1 cellular context compared by ENCODE assay signal in the genomic region with DNA sequence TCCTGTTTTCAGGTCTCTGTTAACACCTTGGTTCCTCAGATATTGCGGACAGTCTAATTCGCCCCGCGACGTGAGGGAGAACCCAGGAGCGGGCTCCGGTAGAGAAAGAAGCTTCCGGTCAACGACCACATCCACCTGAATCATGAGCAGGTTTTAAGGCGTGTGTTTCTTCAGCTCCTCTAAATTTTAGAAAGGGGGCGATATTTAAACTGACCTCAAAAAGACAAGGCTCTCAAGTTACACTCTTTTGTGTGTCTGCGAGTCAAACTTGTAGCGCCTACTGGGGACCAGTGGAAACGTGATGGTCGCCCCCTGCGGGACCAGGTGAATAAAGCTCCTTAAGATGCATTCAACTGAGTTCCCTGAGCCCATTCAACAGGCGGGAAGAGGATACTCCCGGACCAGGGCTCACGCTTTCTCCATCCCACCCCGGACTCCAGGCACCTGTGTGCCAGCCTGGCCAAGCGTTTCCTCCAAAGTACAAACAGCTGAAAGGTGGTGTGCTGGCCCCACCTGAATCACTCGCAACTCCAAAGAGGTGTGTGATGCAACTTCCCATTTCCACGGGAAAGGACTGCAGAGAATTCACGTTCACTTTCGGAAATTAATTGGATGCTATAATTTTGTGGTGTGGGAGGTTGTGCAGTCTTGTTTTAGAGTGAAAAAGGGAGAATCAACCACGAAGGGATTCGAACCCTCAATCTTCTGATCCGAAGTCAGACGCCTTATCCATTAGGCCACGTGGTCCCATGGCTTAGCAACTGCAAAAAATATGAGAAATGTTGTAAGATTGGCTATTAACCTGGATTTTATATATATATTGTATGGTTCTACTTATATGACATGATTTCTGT.
TF ChIP-seq lines count a peak whose summit lies in the region.

No MANE protein-coding gene starts in this region.

TF ChIP-seq in GM12878, 131 proteins besides CTCF, POLR2A, EP300 and RAD21 (continued from another document and continues in another):
- no peak for TF ChIP-seq TCF7 (IDR thresholded peaks at IDR 0.05; ENCODE audit: borderline replicate concordance)
- TF ChIP-seq SREBF2 (IDR thresholded peaks at IDR 0.05; ENCODE audit: low read length) = peak; percentile 89
- TF ChIP-seq SREBF1 (IDR thresholded peaks at IDR 0.05; ENCODE audit: low read length) = no peak
- TF ChIP-seq SMC3 (IDR thresholded peaks at IDR 0.05; ENCODE audit: borderline replicate concordance, low read length) = peak; percentile 28; the same call in 1 of the 2 replicates
- TF ChIP-seq, protein P1, sequence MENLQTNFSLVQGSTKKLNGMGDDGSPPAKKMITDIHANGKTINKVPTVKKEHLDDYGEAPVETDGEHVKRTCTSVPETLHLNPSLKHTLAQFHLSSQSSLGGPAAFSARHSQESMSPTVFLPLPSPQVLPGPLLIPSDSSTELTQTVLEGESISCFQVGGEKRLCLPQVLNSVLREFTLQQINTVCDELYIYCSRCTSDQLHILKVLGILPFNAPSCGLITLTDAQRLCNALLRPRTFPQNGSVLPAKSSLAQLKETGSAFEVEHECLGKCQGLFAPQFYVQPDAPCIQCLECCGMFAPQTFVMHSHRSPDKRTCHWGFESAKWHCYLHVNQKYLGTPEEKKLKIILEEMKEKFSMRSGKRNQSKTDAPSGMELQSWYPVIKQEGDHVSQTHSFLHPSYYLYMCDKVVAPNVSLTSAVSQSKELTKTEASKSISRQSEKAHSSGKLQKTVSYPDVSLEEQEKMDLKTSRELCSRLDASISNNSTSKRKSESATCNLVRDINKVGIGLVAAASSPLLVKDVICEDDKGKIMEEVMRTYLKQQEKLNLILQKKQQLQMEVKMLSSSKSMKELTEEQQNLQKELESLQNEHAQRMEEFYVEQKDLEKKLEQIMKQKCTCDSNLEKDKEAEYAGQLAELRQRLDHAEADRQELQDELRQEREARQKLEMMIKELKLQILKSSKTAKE (IDR thresholded peaks at IDR 0.05; ENCODE audit: low read depth, poor library complexity, severe bottlenecking) = no peak
- no peak for TF ChIP-seq CEBPB (IDR thresholded peaks at IDR 0.05; ENCODE audit: borderline replicate concordance in 1 of 2, low read depth in 2 of 2, low read length in 2 of 2)
- no peak for TF ChIP-seq FOXM1 (IDR thresholded peaks at IDR 0.05; ENCODE audit: low read depth, low read length)
- TF ChIP-seq, protein P2, sequence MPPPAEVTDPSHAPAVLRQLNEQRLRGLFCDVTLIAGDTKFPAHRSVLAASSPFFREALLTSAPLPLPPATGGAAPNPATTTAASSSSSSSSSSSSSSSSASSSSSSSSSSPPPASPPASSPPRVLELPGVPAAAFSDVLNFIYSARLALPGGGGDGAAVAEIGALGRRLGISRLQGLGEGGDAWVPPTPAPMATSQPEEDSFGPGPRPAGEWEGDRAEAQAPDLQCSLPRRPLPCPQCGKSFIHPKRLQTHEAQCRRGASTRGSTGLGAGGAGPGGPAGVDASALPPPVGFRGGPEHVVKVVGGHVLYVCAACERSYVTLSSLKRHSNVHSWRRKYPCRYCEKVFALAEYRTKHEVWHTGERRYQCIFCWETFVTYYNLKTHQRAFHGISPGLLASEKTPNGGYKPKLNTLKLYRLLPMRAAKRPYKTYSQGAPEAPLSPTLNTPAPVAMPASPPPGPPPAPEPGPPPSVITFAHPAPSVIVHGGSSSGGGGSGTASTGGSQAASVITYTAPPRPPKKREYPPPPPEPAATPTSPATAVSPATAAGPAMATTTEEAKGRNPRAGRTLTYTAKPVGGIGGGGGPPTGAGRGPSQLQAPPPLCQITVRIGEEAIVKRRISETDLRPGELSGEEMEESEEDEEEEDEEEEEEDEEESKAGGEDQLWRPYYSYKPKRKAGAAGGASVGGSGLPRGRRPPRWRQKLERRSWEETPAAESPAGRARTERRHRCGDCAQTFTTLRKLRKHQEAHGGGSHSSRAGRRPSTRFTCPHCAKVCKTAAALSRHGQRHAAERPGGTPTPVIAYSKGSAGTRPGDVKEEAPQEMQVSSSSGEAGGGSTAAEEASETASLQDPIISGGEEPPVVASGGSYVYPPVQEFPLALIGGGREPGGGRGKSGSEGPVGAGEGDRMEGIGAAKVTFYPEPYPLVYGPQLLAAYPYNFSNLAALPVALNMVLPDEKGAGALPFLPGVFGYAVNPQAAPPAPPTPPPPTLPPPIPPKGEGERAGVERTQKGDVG (CRISPR knock-in tag; IDR thresholded peaks at IDR 0.05) = no peak
- no peak for TF ChIP-seq EZH2 (IDR thresholded peaks at IDR 0.05; ENCODE audit: borderline replicate concordance, control insufficient read depth, low read depth, low read length)
- no peak for TF ChIP-seq SUPT20H (IDR thresholded peaks at IDR 0.05; ENCODE audit: borderline replicate concordance, control insufficient read depth, low read depth, low read length)
- no peak for TF ChIP-seq NRF1 (conservative IDR thresholded peaks at IDR 0.05; ENCODE audit: low read depth, low read length)
- TF ChIP-seq, protein P3, sequence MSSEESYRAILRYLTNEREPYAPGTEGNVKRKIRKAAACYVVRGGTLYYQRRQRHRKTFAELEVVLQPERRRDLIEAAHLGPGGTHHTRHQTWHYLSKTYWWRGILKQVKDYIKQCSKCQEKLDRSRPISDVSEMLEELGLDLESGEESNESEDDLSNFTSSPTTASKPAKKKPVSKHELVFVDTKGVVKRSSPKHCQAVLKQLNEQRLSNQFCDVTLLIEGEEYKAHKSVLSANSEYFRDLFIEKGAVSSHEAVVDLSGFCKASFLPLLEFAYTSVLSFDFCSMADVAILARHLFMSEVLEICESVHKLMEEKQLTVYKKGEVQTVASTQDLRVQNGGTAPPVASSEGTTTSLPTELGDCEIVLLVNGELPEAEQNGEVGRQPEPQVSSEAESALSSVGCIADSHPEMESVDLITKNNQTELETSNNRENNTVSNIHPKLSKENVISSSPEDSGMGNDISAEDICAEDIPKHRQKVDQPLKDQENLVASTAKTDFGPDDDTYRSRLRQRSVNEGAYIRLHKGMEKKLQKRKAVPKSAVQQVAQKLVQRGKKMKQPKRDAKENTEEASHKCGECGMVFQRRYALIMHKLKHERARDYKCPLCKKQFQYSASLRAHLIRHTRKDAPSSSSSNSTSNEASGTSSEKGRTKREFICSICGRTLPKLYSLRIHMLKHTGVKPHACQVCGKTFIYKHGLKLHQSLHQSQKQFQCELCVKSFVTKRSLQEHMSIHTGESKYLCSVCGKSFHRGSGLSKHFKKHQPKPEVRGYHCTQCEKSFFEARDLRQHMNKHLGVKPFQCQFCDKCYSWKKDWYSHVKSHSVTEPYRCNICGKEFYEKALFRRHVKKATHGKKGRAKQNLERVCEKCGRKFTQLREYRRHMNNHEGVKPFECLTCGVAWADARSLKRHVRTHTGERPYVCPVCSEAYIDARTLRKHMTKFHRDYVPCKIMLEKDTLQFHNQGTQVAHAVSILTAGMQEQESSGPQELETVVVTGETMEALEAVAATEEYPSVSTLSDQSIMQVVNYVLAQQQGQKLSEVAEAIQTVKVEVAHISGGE (CRISPR knock-in tag; IDR thresholded peaks at IDR 0.05) = no peak
- TF ChIP-seq, protein P4, sequence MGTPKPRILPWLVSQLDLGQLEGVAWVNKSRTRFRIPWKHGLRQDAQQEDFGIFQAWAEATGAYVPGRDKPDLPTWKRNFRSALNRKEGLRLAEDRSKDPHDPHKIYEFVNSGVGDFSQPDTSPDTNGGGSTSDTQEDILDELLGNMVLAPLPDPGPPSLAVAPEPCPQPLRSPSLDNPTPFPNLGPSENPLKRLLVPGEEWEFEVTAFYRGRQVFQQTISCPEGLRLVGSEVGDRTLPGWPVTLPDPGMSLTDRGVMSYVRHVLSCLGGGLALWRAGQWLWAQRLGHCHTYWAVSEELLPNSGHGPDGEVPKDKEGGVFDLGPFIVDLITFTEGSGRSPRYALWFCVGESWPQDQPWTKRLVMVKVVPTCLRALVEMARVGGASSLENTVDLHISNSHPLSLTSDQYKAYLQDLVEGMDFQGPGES (IDR thresholded peaks at IDR 0.05) = no peak
- TF ChIP-seq MYB (IDR thresholded peaks at IDR 0.05; ENCODE audit: borderline replicate concordance, low read depth, low read length) = no peak
- TF ChIP-seq CHD1 (IDR thresholded peaks at IDR 0.05; ENCODE audit: low read depth, low read length) = no peak
- no peak for TF ChIP-seq DPF2 (IDR thresholded peaks at IDR 0.05)
- TF ChIP-seq, protein P5, sequence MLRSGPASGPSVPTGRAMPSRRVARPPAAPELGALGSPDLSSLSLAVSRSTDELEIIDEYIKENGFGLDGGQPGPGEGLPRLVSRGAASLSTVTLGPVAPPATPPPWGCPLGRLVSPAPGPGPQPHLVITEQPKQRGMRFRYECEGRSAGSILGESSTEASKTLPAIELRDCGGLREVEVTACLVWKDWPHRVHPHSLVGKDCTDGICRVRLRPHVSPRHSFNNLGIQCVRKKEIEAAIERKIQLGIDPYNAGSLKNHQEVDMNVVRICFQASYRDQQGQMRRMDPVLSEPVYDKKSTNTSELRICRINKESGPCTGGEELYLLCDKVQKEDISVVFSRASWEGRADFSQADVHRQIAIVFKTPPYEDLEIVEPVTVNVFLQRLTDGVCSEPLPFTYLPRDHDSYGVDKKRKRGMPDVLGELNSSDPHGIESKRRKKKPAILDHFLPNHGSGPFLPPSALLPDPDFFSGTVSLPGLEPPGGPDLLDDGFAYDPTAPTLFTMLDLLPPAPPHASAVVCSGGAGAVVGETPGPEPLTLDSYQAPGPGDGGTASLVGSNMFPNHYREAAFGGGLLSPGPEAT (IDR thresholded peaks at IDR 0.05; ENCODE audit: low read depth) = 0 out of 2 replicates have a peak, but pooled peaks have one; percentile 37
- TF ChIP-seq, protein P6, sequence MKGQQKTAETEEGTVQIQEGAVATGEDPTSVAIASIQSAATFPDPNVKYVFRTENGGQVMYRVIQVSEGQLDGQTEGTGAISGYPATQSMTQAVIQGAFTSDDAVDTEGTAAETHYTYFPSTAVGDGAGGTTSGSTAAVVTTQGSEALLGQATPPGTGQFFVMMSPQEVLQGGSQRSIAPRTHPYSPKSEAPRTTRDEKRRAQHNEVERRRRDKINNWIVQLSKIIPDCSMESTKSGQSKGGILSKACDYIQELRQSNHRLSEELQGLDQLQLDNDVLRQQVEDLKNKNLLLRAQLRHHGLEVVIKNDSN (IDR thresholded peaks at IDR 0.05; ENCODE audit: borderline replicate concordance, extremely low read length, insufficient read depth, low read depth, low read length) = peak; percentile 39
- no peak for TF ChIP-seq RELA (IDR thresholded peaks at IDR 0.05; ENCODE audit: borderline replicate concordance, partially characterized antibody)
- TF ChIP-seq MTA3 (IDR thresholded peaks at IDR 0.05; ENCODE audit: borderline replicate concordance, low read length) = peak; percentile 58; the same call in 1 of the 2 replicates
- TF ChIP-seq, protein P7, sequence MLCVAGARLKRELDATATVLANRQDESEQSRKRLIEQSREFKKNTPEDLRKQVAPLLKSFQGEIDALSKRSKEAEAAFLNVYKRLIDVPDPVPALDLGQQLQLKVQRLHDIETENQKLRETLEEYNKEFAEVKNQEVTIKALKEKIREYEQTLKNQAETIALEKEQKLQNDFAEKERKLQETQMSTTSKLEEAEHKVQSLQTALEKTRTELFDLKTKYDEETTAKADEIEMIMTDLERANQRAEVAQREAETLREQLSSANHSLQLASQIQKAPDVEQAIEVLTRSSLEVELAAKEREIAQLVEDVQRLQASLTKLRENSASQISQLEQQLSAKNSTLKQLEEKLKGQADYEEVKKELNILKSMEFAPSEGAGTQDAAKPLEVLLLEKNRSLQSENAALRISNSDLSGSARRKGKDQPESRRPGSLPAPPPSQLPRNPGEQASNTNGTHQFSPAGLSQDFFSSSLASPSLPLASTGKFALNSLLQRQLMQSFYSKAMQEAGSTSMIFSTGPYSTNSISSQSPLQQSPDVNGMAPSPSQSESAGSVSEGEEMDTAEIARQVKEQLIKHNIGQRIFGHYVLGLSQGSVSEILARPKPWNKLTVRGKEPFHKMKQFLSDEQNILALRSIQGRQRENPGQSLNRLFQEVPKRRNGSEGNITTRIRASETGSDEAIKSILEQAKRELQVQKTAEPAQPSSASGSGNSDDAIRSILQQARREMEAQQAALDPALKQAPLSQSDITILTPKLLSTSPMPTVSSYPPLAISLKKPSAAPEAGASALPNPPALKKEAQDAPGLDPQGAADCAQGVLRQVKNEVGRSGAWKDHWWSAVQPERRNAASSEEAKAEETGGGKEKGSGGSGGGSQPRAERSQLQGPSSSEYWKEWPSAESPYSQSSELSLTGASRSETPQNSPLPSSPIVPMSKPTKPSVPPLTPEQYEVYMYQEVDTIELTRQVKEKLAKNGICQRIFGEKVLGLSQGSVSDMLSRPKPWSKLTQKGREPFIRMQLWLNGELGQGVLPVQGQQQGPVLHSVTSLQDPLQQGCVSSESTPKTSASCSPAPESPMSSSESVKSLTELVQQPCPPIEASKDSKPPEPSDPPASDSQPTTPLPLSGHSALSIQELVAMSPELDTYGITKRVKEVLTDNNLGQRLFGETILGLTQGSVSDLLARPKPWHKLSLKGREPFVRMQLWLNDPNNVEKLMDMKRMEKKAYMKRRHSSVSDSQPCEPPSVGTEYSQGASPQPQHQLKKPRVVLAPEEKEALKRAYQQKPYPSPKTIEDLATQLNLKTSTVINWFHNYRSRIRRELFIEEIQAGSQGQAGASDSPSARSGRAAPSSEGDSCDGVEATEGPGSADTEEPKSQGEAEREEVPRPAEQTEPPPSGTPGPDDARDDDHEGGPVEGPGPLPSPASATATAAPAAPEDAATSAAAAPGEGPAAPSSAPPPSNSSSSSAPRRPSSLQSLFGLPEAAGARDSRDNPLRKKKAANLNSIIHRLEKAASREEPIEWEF (IDR thresholded peaks at IDR 0.05; ENCODE audit: insufficient replicate concordance, low read depth, low read length) = no peak
- no peak for TF ChIP-seq CREM (IDR thresholded peaks at IDR 0.05; ENCODE audit: low read depth)
- TF ChIP-seq, protein P8, sequence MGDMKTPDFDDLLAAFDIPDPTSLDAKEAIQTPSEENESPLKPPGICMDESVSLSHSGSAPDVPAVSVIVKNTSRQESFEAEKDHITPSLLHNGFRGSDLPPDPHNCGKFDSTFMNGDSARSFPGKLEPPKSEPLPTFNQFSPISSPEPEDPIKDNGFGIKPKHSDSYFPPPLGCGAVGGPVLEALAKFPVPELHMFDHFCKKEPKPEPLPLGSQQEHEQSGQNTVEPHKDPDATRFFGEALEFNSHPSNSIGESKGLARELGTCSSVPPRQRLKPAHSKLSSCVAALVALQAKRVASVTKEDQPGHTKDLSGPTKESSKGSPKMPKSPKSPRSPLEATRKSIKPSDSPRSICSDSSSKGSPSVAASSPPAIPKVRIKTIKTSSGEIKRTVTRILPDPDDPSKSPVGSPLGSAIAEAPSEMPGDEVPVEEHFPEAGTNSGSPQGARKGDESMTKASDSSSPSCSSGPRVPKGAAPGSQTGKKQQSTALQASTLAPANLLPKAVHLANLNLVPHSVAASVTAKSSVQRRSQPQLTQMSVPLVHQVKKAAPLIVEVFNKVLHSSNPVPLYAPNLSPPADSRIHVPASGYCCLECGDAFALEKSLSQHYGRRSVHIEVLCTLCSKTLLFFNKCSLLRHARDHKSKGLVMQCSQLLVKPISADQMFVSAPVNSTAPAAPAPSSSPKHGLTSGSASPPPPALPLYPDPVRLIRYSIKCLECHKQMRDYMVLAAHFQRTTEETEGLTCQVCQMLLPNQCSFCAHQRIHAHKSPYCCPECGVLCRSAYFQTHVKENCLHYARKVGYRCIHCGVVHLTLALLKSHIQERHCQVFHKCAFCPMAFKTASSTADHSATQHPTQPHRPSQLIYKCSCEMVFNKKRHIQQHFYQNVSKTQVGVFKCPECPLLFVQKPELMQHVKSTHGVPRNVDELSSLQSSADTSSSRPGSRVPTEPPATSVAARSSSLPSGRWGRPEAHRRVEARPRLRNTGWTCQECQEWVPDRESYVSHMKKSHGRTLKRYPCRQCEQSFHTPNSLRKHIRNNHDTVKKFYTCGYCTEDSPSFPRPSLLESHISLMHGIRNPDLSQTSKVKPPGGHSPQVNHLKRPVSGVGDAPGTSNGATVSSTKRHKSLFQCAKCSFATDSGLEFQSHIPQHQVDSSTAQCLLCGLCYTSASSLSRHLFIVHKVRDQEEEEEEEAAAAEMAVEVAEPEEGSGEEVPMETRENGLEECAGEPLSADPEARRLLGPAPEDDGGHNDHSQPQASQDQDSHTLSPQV (IDR thresholded peaks at IDR 0.05) = no peak
